22 cellular contexts compared by ENCODE assay signal in the genomic region with DNA sequence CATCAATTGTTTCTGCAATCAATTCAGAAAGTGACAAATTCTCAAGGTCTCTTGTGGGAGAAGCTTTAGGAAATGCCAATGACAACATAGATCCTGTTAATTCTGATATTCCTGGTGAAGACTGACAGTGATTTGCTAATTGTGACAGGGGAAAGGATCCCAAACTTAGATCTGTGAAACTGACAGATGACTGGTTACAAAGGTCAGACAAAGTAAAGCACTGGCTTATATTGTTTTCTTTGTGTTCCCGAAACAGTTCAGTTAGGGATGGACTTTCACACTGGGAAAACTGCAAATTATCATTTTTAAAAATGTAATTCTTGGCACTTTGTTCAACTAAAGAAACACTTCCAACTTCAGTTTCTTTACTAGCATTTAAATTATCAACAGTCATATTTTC. TPM values are rescaled to one million over a fixed set of nuclear protein-coding genes. Genes with fewer than 3 reads are reported as not detected.
DNase-seq lines count a peak whose midpoint lies in the region; ATAC-seq, FAIRE-seq and TF ChIP-seq lines count a peak whose summit lies in the region.
"Had no signal": no experiment of that assay in that cellular context is flagged by ENCODE, and none has a peak within 500 bp of the region (broad histone marks: within the 10 kb centered on the region; RNA-seq: fewer than 3 reads in every experiment).

No MANE protein-coding gene starts in this region.

- BruUV-seq in HepG2 (replicated peaks; lab: Mats Ljungman, UMichigan): no TSS peak

- no peaks in the 10 kb centered on the region for H3K79me1 ChIP-seq in H1 (ENCODE audit: low read depth, low read length)

- TF ChIP-seq POLR2A in H1 (IDR thresholded peaks at IDR 0.05; ENCODE audit: control extremely low read depth in 1 of 2, low read depth in 2 of 2, low read length in 2 of 2) (no peak), HepG2 (IDR thresholded peaks at IDR 0.05; ENCODE audit: insufficient read depth in 1 of 2, low read depth in 2 of 2, low read length in 2 of 2) (no peak), right lobe of liver (IDR thresholded peaks at IDR 0.05) (no peak)

- no peak for TF ChIP-seq RAD21 in H1 (IDR thresholded peaks at IDR 0.05 in 1 of 2, conservative IDR thresholded peaks at IDR 0.05 in 1 of 2; ENCODE audit: low read depth in 2 of 2, low read length in 2 of 2)
- TF ChIP-seq RAD21 in HepG2 (CRISPR knock-in tag; IDR thresholded peaks at IDR 0.05): no peak

- in situ Hi-C loops in HepG2 (cut with HindIII; ENCODE audit: extremely low pct_ligation_motif_present, low pct_unique_long_range_greater_than_20kb): no loop called here

- no peak for DNase-seq in H1 (ENCODE audit: low read depth in 1 of 2, low spot score in 2 of 2)
- DNase-seq in HepG2 (ENCODE audit: low spot score): no peak
- no peak for DNase-seq in right lobe of liver
- no peak for DNase-seq in natural killer cell treated with Interleukin-12 subunit alpha and Interleukin-12 subunit beta and Interleukin-15 and Interleukin-18, amount 100 ng/mL, for 72 hours (ENCODE audit: low spot score)
- DNase-seq: 8988T; AML-193; Caco-2; Calu3; CD4-positive, alpha-beta T cell; CD8-positive, alpha-beta T cell; DMS79 treated with DMSO at 0.1 percent for 48 hours; GF-D8 had no signal

- H3K4me1 ChIP-seq in H1 (replicated peaks in 1 of 4; ENCODE audit: control insufficient read depth in 3 of 4, insufficient read depth in 4 of 4, low read length in 3 of 4) (no peaks in the 10 kb centered on the region), HepG2 (ENCODE audit: insufficient read depth, low read length) (peaks cover 67% of the 10 kb centered on the region), right lobe of liver (peaks cover 0 to 34% (median 10%) of the 10 kb centered on the region in 4 donors)
- H3K4me1 ChIP-seq: Caco-2 had no signal

- no peak overlapping the region for H2BK120ac ChIP-seq in H1 (replicated peaks; ENCODE audit: low read depth, low read length)

- H3K9me3 ChIP-seq in H1 (ENCODE audit: insufficient read depth in 2 of 2, low read depth in 1 of 2, low read length in 1 of 2): no peaks in the 10 kb centered on the region
- no peaks in the 10 kb centered on the region for H3K9me3 ChIP-seq in HepG2 (ENCODE audit: low read length)
- no peaks in the 10 kb centered on the region for H3K9me3 ChIP-seq in right lobe of liver
- H3K9me3 ChIP-seq: Caco-2 had no signal

- no peak overlapping the region for H3K23ac ChIP-seq in H1 (ENCODE audit: insufficient read length)

- H4K8ac ChIP-seq in H1 (ENCODE audit: extremely low read depth, insufficient read depth, low read length): no peak overlapping the region

- FAIRE-seq in H1 (lab: Jason Lieb, UNC): peak; percentile 69
- FAIRE-seq in HepG2 (lab: Jason Lieb, UNC): peak; percentile 81
- FAIRE-seq: A204.1, D721Med, G401.6, GM12892 had no signal

- H3K4me1 Mint-ChIP-seq in natural killer cell treated with Interleukin-12 subunit alpha and Interleukin-12 subunit beta and Interleukin-15 and Interleukin-18, amount 100 ng/mL, for 72 hours (ENCODE audit: low read depth in 2 of 2): no peaks in the 10 kb centered on the region
- H3K4me1 Mint-ChIP-seq: B cell had no signal

- TF ChIP-seq CTCF in H1 (IDR thresholded peaks at IDR 0.05; ENCODE audit: control extremely low read depth in 1 of 3, insufficient read depth in 1 of 3, low read depth in 1 of 3, low read length in 3 of 3) (no peak), HepG2 (CRISPR knock-in tag; IDR thresholded peaks at IDR 0.05) (no peak), right lobe of liver (IDR thresholded peaks at IDR 0.05) (no peak)

- CTCF ChIA-PET in H1 (lab: Charles Lee; ENCODE audit: partially characterized antibody): no interaction called here
- CTCF ChIA-PET in HepG2 (lab: Yijun Ruan, JAX; ENCODE audit: low intra/inter-chr PET ratio, low total read pairs): no interaction called here

- no peaks in the 10 kb centered on the region for H3K36me3 Mint-ChIP-seq in natural killer cell treated with Interleukin-12 subunit alpha and Interleukin-12 subunit beta and Interleukin-15 and Interleukin-18, amount 100 ng/mL, for 72 hours
- H3K36me3 Mint-ChIP-seq: CD8-positive, alpha-beta T cell had no signal

- no peak overlapping the region for H2BK12ac ChIP-seq in H1 (ENCODE audit: low read depth, low read length)

- H2BK5ac ChIP-seq in H1 (ENCODE audit: low read depth, low read length): no peak overlapping the region

- peaks cover 0 to 2% of the 10 kb centered on the region in 2 experiments for H4K20me1 ChIP-seq in H1 (replicated peaks in 1 of 2; ENCODE audit: control insufficient read depth in 1 of 2, insufficient read depth in 2 of 2, low read length in 2 of 2)
- no peaks in the 10 kb centered on the region for H4K20me1 ChIP-seq in HepG2 (ENCODE audit: insufficient read depth, low read length)
- H4K20me1 ChIP-seq: BLaER1 treated with 17β-estradiol and CSF1 and Interleukin-3, amounts not matched to agents 10 nM and 100 nM had no signal

- no peak overlapping the region for H4K91ac ChIP-seq in H1 (replicated peaks; ENCODE audit: insufficient read length, low read length)

- peak; percentile 33; the same call in 1 of the 3 replicates for ATAC-seq in HepG2
- peak in 3 of 4 donors; percentile 37 to 58 (median 48) for ATAC-seq in right lobe of liver
- ATAC-seq in GM18907 (IDR thresholded peaks at IDR 0.05; ENCODE audit: unreplicated experiment): no peak
- ATAC-seq in GM18867 (IDR thresholded peaks at IDR 0.05; ENCODE audit: unreplicated experiment): no peak
- no peak for ATAC-seq in HG02759 (IDR thresholded peaks at IDR 0.05; ENCODE audit: unreplicated experiment)
- ATAC-seq in natural killer cell treated with Interleukin-12 subunit alpha and Interleukin-12 subunit beta and Interleukin-15 and Interleukin-18, amount 100 ng/mL, for 72 hours: no peak
- ATAC-seq: CD8-positive, alpha-beta T cell had no signal

- no peaks in the 10 kb centered on the region for H3K23me2 ChIP-seq in H1 (ENCODE audit: low read depth, low read length)

- no peak overlapping the region for H3K27ac ChIP-seq in H1 (ENCODE audit: low read depth, low read length)
- no peak overlapping the region for H3K27ac ChIP-seq in HepG2 (ENCODE audit: extremely low read length, insufficient read depth, low read length)
- no peak overlapping the region for H3K27ac ChIP-seq in right lobe of liver
- H3K27ac ChIP-seq: BLaER1 treated with 17β-estradiol and CSF1 and Interleukin-3, amounts not matched to agents 10 nM and 100 nM; C4-2B had no signal

- POLR2A ChIA-PET in H1 (lab: Charles Lee; ENCODE audit: partially characterized antibody): no interaction called here
- POLR2A ChIA-PET in HepG2 (lab: Yijun Ruan, JAX): no interaction called here

- no peak overlapping the region for H2AK5ac ChIP-seq in H1 (ENCODE audit: low read depth, low read length)

- no peak overlapping the region for H4K5ac ChIP-seq in H1 (ENCODE audit: insufficient read length, low read depth, low read length)

- no peak for TF ChIP-seq EP300 in H1 (IDR thresholded peaks at IDR 0.05; ENCODE audit: borderline replicate concordance in 1 of 2, low read depth in 2 of 2, low read length in 2 of 2)
- TF ChIP-seq EP300 in HepG2 (IDR thresholded peaks at IDR 0.05; ENCODE audit: low read depth in 2 of 2, low read length in 2 of 2): no peak
- TF ChIP-seq EP300 in HepG2 (CRISPR knock-in tag; IDR thresholded peaks at IDR 0.05; ENCODE audit: borderline replicate concordance): no peak

- H3K4me2 ChIP-seq in H1 (ENCODE audit: insufficient read depth in 1 of 2, low read depth in 2 of 2, low read length in 2 of 2): no peak overlapping the region
- peak overlapping the region; percentile 34; the same call in 1 of the 2 replicates for H3K4me2 ChIP-seq in HepG2 (ENCODE audit: low read depth, low read length)
- H3K4me2 ChIP-seq: BLaER1 treated with 17β-estradiol and CSF1 and Interleukin-3, amounts not matched to agents 10 nM and 100 nM had no signal

- H3K14ac ChIP-seq in H1 (ENCODE audit: insufficient read length): no peak overlapping the region

- intact Hi-C loops in HepG2 (cut with micrococcal nuclease; ENCODE audit: unreplicated experiment) (loop anchor here (5.0 kb wide), 1 partner anchor 78 kb away; no protein-coding TSS in a partner anchor), right lobe of liver (cut with DNase I) (no loop called here)

- no peak overlapping the region for H2BK20ac ChIP-seq in H1 (ENCODE audit: low read length)

- H3K9me3 Mint-ChIP-seq in natural killer cell treated with Interleukin-12 subunit alpha and Interleukin-12 subunit beta and Interleukin-15 and Interleukin-18, amount 100 ng/mL, for 72 hours: no peaks in the 10 kb centered on the region
- H3K9me3 Mint-ChIP-seq: CD4-positive, alpha-beta T cell had no signal

- H3K56ac ChIP-seq in H1 (replicated peaks; ENCODE audit: insufficient read length, low read depth, low read length): no peak overlapping the region

- no peak overlapping the region for H3K4ac ChIP-seq in H1 (replicated peaks; ENCODE audit: insufficient read length, low read depth, low read length)

- H2BK15ac ChIP-seq in H1 (ENCODE audit: low read length): no peak overlapping the region

- H3K36me3 ChIP-seq in H1 (ENCODE audit: control insufficient read depth in 2 of 4, insufficient read depth in 4 of 4, low read length in 3 of 4) (no peaks in the 10 kb centered on the region), HepG2 (replicated peaks in 1 of 2; ENCODE audit: control insufficient read depth in 1 of 2, insufficient read depth in 2 of 2, low read length in 2 of 2) (no peaks in the 10 kb centered on the region), right lobe of liver (no peaks in the 10 kb centered on the region)
- H3K36me3 ChIP-seq: BLaER1 treated with 17β-estradiol and CSF1 and Interleukin-3, amounts not matched to agents 10 nM and 100 nM had no signal

- H3K27me3 Mint-ChIP-seq in natural killer cell treated with Interleukin-12 subunit alpha and Interleukin-12 subunit beta and Interleukin-15 and Interleukin-18, amount 100 ng/mL, for 72 hours: peaks cover 8 to 12% of the 10 kb centered on the region in 2 donors
- H3K27me3 Mint-ChIP-seq: CD4-positive, alpha-beta T cell had no signal

- H3K18ac ChIP-seq in H1 (ENCODE audit: extremely low read depth, low read length): no peak overlapping the region

- H3K9ac ChIP-seq in H1 (replicated peaks in 1 of 4; ENCODE audit: extremely low read depth in 1 of 4, low read depth in 3 of 4, low read length in 3 of 4) (no peak overlapping the region), HepG2 (ENCODE audit: insufficient read depth, low read depth, low read length) (no peak overlapping the region)
- H3K9ac ChIP-seq: BLaER1 treated with 17β-estradiol and CSF1 and Interleukin-3, amounts not matched to agents 10 nM and 100 nM had no signal

- H3K4me3 ChIP-seq in H1 (ENCODE audit: extremely low read depth in 1 of 4, insufficient read depth in 2 of 4, low read depth in 3 of 4, low read length in 4 of 4) (no peak overlapping the region), HepG2 (replicated peaks in 1 of 3; ENCODE audit: insufficient read depth in 1 of 3, low read depth in 2 of 3, low read length in 3 of 3) (peak overlapping the region in 1 of 3 experiments; percentile 4; a peak in 1 of 6 replicates), right lobe of liver (no peak overlapping the region)
- H3K4me3 ChIP-seq: BLaER1 treated with 17β-estradiol and CSF1 and Interleukin-3, amounts not matched to agents 10 nM and 100 nM had no signal

- 100% methylated on average over 1 of the region's 1 CpG; no CpG with 5 or more reads in 1 of the 2 experiments for WGBS in H1 (ENCODE audit: extremely low coverage in 1 of 2, insufficient coverage in 1 of 2, insufficient read length in 1 of 2, insufficient replicate concordance in 2 of 2, low coverage in 1 of 2, low lambda C conversion rate in 2 of 2, missing lambda C conversion rate in 1 of 2), 2 experiments
- WGBS in HepG2 (ENCODE audit: low lambda C conversion rate): 0% methylated on average over 1 of the region's 1 CpG
- 38% methylated on average over 1 of the region's 1 CpG for WGBS in right lobe of liver (ENCODE audit: insufficient coverage, low coverage, low lambda C conversion rate, missing lambda C conversion rate)

- no peak overlapping the region for H3K4me3 Mint-ChIP-seq in natural killer cell treated with Interleukin-12 subunit alpha and Interleukin-12 subunit beta and Interleukin-15 and Interleukin-18, amount 100 ng/mL, for 72 hours
- H3K4me3 Mint-ChIP-seq: B cell; CD4-positive, alpha-beta T cell; CD8-positive, alpha-beta T cell had no signal

- H2AFZ ChIP-seq in H1 (ENCODE audit: low read length) (no peak overlapping the region), HepG2 (ENCODE audit: low read length) (no peak overlapping the region)

- H3K27me3 ChIP-seq in H1 (replicated peaks in 1 of 4; ENCODE audit: control insufficient read depth in 3 of 4, extremely low read depth in 1 of 4, insufficient read depth in 3 of 4, low read length in 3 of 4) (no peaks in the 10 kb centered on the region), HepG2 (ENCODE audit: control insufficient read depth in 1 of 2, insufficient read depth in 2 of 2, low read length in 2 of 2) (peaks cover 4 to 31% of the 10 kb centered on the region in 2 experiments), right lobe of liver (no peaks in the 10 kb centered on the region)

- no peak overlapping the region for H3K27ac Mint-ChIP-seq in natural killer cell treated with Interleukin-12 subunit alpha and Interleukin-12 subunit beta and Interleukin-15 and Interleukin-18, amount 100 ng/mL, for 72 hours
- H3K27ac Mint-ChIP-seq: B cell; CD4-positive, alpha-beta T cell; CD8-positive, alpha-beta T cell had no signal

- H3K79me2 ChIP-seq in H1 (ENCODE audit: control insufficient read depth in 1 of 2, insufficient read depth in 2 of 2, low read length in 2 of 2) (no peaks in the 10 kb centered on the region), HepG2 (ENCODE audit: insufficient read depth, low read length) (no peaks in the 10 kb centered on the region)

RNA-seq across cellular contexts. Expression of a gene that starts 30.1 kb away (rescaled TPM):
- 10.8 and 11.5 TPM in 2 replicates for total RNA-seq in H1 (2021; fragmentation: NEBNext Ultra II Directional; extraction: Animal tissue kit (Norgen Biotek cat#: 25700))
- polyA plus RNA-seq in H1 (2011; rRNA removed) (10.8 and 13.3 TPM in 2 replicates), HepG2 (2011; rRNA removed) (2.2 and 3.4 TPM in 2 replicates)
- 10.6 TPM for polyA plus RNA-seq in H1 (2011; cell fraction: cytosol; rRNA removed)
- 22.6 TPM for polyA plus RNA-seq in H1 (2011; cell fraction: nucleus; rRNA removed)
- polyA plus RNA-seq in H1 (2012, experiment 1 of 2): 10.1 to 16.0 TPM (median 14.1 TPM) in 4 replicates
- polyA plus RNA-seq in H1 (2012, experiment 2 of 2): 9.8 TPM
- 4.8 TPM for polyA plus RNA-seq in H1 (2013, experiment 1 of 2)
- 5.0 TPM for polyA plus RNA-seq in H1 (2013, experiment 2 of 2)
- polyA minus RNA-seq in H1 (2011; rRNA and poly(A)+ RNA removed): 28.5 and 40.4 TPM in 2 replicates
- 7.3 TPM for polyA minus RNA-seq in H1 (2011; cell fraction: cytosol; rRNA and poly(A)+ RNA removed)
- polyA minus RNA-seq in H1 (2011; cell fraction: nucleus; rRNA and poly(A)+ RNA removed): 7.3 TPM
- total RNA-seq in HepG2 (2016; rRNA removed; fragmentation: Illumina TruSeq; extraction: Trizol) (1.6 and 3.3 TPM in 2 replicates), right lobe of liver (under 1 TPM in 2 of 6 experiments, not detected in 4; 0.02 to 0.05 TPM)
- 0.40 and 0.53 TPM in 2 replicates for total RNA-seq in HepG2 (2016; cell fraction: cytosol; rRNA removed; fragmentation: Illumina TruSeq; extraction: Trizol; ENCODE audit: low read depth)
- 1.7 and 3.2 TPM in 2 replicates for total RNA-seq in HepG2 (2016; cell fraction: insoluble cytoplasmic fraction; rRNA removed; fragmentation: Illumina TruSeq; extraction: Trizol)
- total RNA-seq in HepG2 (2016; cell fraction: membrane; rRNA removed; fragmentation: Illumina TruSeq; extraction: Trizol): 1.5 and 1.7 TPM in 2 replicates
- total RNA-seq in HepG2 (2016; cell fraction: nucleus; rRNA removed; fragmentation: Illumina TruSeq; extraction: Trizol): 2.9 and 3.4 TPM in 2 replicates
- polyA plus RNA-seq in HepG2 (2011; cell fraction: cytosol; rRNA removed): 4.1 and 4.4 TPM in 2 replicates
- 11.8 TPM in 2 replicates for polyA plus RNA-seq in HepG2 (2011; cell fraction: nucleus; rRNA removed)
- 1.1 and 3.9 TPM in 2 replicates for polyA plus RNA-seq in HepG2 (2012)
- 0.63 and 0.64 TPM in 2 replicates for polyA plus RNA-seq in HepG2 (2016; cell fraction: cytosol; fragmentation: Illumina TruSeq; extraction: Trizol; ENCODE audit: low read depth)
- 3.1 and 3.9 TPM in 2 replicates for polyA plus RNA-seq in HepG2 (2016; cell fraction: insoluble cytoplasmic fraction; fragmentation: Illumina TruSeq; extraction: Trizol; ENCODE audit: low read depth)
- polyA plus RNA-seq in HepG2 (2016; cell fraction: membrane; fragmentation: Illumina TruSeq; extraction: Trizol; ENCODE audit: low read depth): 1.5 and 1.8 TPM in 2 replicates
- 8.3 and 8.8 TPM in 2 replicates for polyA plus RNA-seq in HepG2 (2016; cell fraction: nucleus; fragmentation: Illumina TruSeq; extraction: Trizol; ENCODE audit: insufficient read depth, low read depth)
- polyA minus RNA-seq in HepG2 (2011; rRNA and poly(A)+ RNA removed; ENCODE audit: low replicate concordance): 10.6 and 14.5 TPM in 2 replicates
- polyA minus RNA-seq in HepG2 (2011; cell fraction: cytosol; rRNA and poly(A)+ RNA removed): 3.8 and 4.2 TPM in 2 replicates
- 2.4 and 2.9 TPM in 2 replicates for polyA minus RNA-seq in HepG2 (2011; cell fraction: nucleus; rRNA and poly(A)+ RNA removed)
- under 1 TPM; 0.05 to 0.08 TPM for total RNA-seq in natural killer cell treated with Interleukin-12 subunit alpha and Interleukin-12 subunit beta and Interleukin-15 and Interleukin-18, amount 100 ng/mL, for 72 hours
- total RNA-seq: CD4-positive, alpha-beta T cell had no signal

Comparison
In these comparisons a context has a peak if more than half of its experiments do, and no peak if none do; other contexts are left out.
1. ATAC-seq: peak in HepG2 (single experiment) and right lobe of liver (3 of 4); none in GM18907 (single experiment), GM18867 (single experiment), HG02759 (single experiment) and natural killer cell treated with Interleukin-12 subunit alpha and Interleukin-12 subunit beta and Interleukin-15 and Interleukin-18, amount 100 ng/mL, for 72 hours (0 of 2).